8 cellular contexts compared by ENCODE assay signal in genomic region chr15:85457392-85457968, GRCh38.
A peak's percentile ranks its signal among the peaks of the same experiment; 100 is the strongest.
DNase-seq lines count a peak whose midpoint lies in the region; ATAC-seq lines count a peak whose summit lies in the region.

No MANE protein-coding gene starts in this region.

- CTCF ChIA-PET in activated CD4-positive, alpha-beta T cell treated with anti-CD3 and anti-CD28 coated beads for 36 hours (lab: Charles Lee) = no interaction called here

- H3K4me3 Mint-ChIP-seq in activated CD4-positive, alpha-beta T cell treated with anti-CD3 and anti-CD28 coated beads for 36 hours = no peak overlapping the region
- no peak overlapping the region for H3K4me3 Mint-ChIP-seq in activated CD4-positive, alpha-beta T cell treated with anti-CD3 and anti-CD28 coated beads, Interleukin-2, amount 10 ng/mL, durations not matched to agents 24 days and 14 days
- H3K4me3 Mint-ChIP-seq in stimulated activated naive B cell treated with anti-CD40 and anti-IgM and Interleukin-4, amounts not matched to agents 10 μg/mL and 1 μg/mL and 100 μg/mL, for 72 hours = no peak overlapping the region

- intact Hi-C loops in activated CD4-positive, alpha-beta T cell treated with anti-CD3 and anti-CD28 coated beads for 36 hours (cut with DNase I, micrococcal nuclease) = no loop called here
- intact Hi-C loops in activated CD4-positive, alpha-beta T cell treated with anti-CD3 and anti-CD28 coated beads, Interleukin-2, amount 10 ng/mL, durations not matched to agents 24 days and 14 days (cut with micrococcal nuclease) = no loop called here

- H3K27ac Mint-ChIP-seq in activated CD4-positive, alpha-beta T cell treated with anti-CD3 and anti-CD28 coated beads for 36 hours = no peak overlapping the region
- no peak overlapping the region for H3K27ac Mint-ChIP-seq in activated CD4-positive, alpha-beta T cell treated with anti-CD3 and anti-CD28 coated beads, Interleukin-2, amount 10 ng/mL, durations not matched to agents 24 days and 14 days
- peak overlapping the region; percentile 95 for H3K27ac Mint-ChIP-seq in stimulated activated naive B cell treated with anti-CD40 and anti-IgM and Interleukin-4, amounts not matched to agents 10 μg/mL and 1 μg/mL and 100 μg/mL, for 72 hours

- peaks cover 3% of the 10 kb centered on the region for H3K36me3 Mint-ChIP-seq in activated CD4-positive, alpha-beta T cell treated with anti-CD3 and anti-CD28 coated beads for 36 hours (ENCODE audit: low read depth)
- peaks cover 5% of the 10 kb centered on the region for H3K36me3 Mint-ChIP-seq in activated CD4-positive, alpha-beta T cell treated with anti-CD3 and anti-CD28 coated beads, Interleukin-2, amount 10 ng/mL, durations not matched to agents 24 days and 14 days (ENCODE audit: low read depth)
- H3K36me3 Mint-ChIP-seq in stimulated activated naive B cell treated with anti-CD40 and anti-IgM and Interleukin-4, amounts not matched to agents 10 μg/mL and 1 μg/mL and 100 μg/mL, for 72 hours = peaks cover 3 to 36% of the 10 kb centered on the region in 2 donors

- peak; percentile 54 for ATAC-seq in activated CD4-positive, alpha-beta T cell treated with anti-CD3 and anti-CD28 coated beads for 36 hours
- peak; percentile 85 for ATAC-seq in HG02885 (IDR thresholded peaks at IDR 0.05; ENCODE audit: poor library complexity, unreplicated experiment)
- peak; percentile 38 to 43 for ATAC-seq in stimulated activated naive B cell treated with anti-CD40 and anti-IgM and Interleukin-4, amounts not matched to agents 10 μg/mL and 1 μg/mL and 100 μg/mL, for 72 hours (replicated peaks)

- H3K9me3 Mint-ChIP-seq in activated CD4-positive, alpha-beta T cell treated with anti-CD3 and anti-CD28 coated beads for 36 hours (ENCODE audit: low read depth) = no peaks in the 10 kb centered on the region
- H3K9me3 Mint-ChIP-seq in activated CD4-positive, alpha-beta T cell treated with anti-CD3 and anti-CD28 coated beads, Interleukin-2, amount 10 ng/mL, durations not matched to agents 24 days and 14 days = peaks cover under 1% of the 10 kb centered on the region
- H3K9me3 Mint-ChIP-seq in stimulated activated naive B cell treated with anti-CD40 and anti-IgM and Interleukin-4, amounts not matched to agents 10 μg/mL and 1 μg/mL and 100 μg/mL, for 72 hours = no peaks in the 10 kb centered on the region

- no peak for DNase-seq in activated CD4-positive, alpha-beta T cell treated with anti-CD3 and anti-CD28 coated beads for 36 hours
- no peak for DNase-seq in activated CD4-positive, alpha-beta T cell treated with anti-CD3 and anti-CD28 coated beads, Interleukin-2, amount 10 ng/mL, durations not matched to agents 24 days and 14 days
- DNase-seq in RPMI7951 (ENCODE audit: low read depth) = peak; percentile 82
- DNase-seq in stimulated activated naive B cell treated with anti-CD40 and anti-IgM and Interleukin-4, amounts not matched to agents 10 μg/mL and 1 μg/mL and 100 μg/mL, for 72 hours = no peak
- no peak for DNase-seq in NCI-H1694 treated with DMSO at 0.1 percent for 48 hours (lab: John Stamatoyannopoulos, UW)
- no peak for DNase-seq in SKM-1 (lab: John Stamatoyannopoulos, UW; ENCODE audit: unreplicated experiment)
- no peak for DNase-seq in LoVo (ENCODE audit: low spot score)

- no peaks in the 10 kb centered on the region for H3K27me3 Mint-ChIP-seq in activated CD4-positive, alpha-beta T cell treated with anti-CD3 and anti-CD28 coated beads for 36 hours
- H3K27me3 Mint-ChIP-seq in activated CD4-positive, alpha-beta T cell treated with anti-CD3 and anti-CD28 coated beads, Interleukin-2, amount 10 ng/mL, durations not matched to agents 24 days and 14 days = no peaks in the 10 kb centered on the region
- H3K27me3 Mint-ChIP-seq in stimulated activated naive B cell treated with anti-CD40 and anti-IgM and Interleukin-4, amounts not matched to agents 10 μg/mL and 1 μg/mL and 100 μg/mL, for 72 hours = no peaks in the 10 kb centered on the region

- peaks cover 60% of the 10 kb centered on the region for H3K4me1 Mint-ChIP-seq in activated CD4-positive, alpha-beta T cell treated with anti-CD3 and anti-CD28 coated beads for 36 hours
- peaks cover 23% of the 10 kb centered on the region for H3K4me1 Mint-ChIP-seq in activated CD4-positive, alpha-beta T cell treated with anti-CD3 and anti-CD28 coated beads, Interleukin-2, amount 10 ng/mL, durations not matched to agents 24 days and 14 days
- peaks cover 60 to 91% of the 10 kb centered on the region in 2 donors for H3K4me1 Mint-ChIP-seq in stimulated activated naive B cell treated with anti-CD40 and anti-IgM and Interleukin-4, amounts not matched to agents 10 μg/mL and 1 μg/mL and 100 μg/mL, for 72 hours

- POLR2A ChIA-PET in activated CD4-positive, alpha-beta T cell treated with anti-CD3 and anti-CD28 coated beads for 36 hours (lab: Charles Lee) = no interaction called here
